Comparison of ENCODE assay signal across 7 cellular contexts in the genomic region with DNA sequence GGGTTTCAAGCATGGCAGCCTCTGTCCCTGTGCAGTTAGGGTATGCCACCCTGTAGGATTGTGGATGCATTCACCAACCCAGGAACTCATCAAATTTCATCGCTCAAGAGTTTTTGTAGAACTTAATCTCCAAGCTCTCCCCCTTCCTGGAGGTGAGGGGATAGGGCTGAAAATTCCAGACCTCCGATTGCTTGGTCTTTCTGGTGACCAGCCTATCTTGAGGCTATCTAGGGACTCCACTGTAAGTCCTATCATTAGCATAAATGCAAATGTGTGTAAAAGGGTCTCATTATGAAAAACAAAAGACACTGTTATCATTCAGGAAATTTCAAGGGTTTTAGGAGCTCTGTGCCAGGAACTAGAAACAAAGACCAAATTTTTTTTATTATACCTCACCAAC.
"Had no signal": no experiment of that assay in that cellular context is flagged by ENCODE, and none has a peak within 500 bp of the region (broad histone marks: within the 10 kb centered on the region; RNA-seq: fewer than 3 reads in every experiment).

No MANE protein-coding gene starts in this region.

- H3K4me3 Mint-ChIP-seq: H9, HFFc6 had no signal

- DNase-seq: GOT3, H7, H9, HCEC 1CT, HFFc6 had no signal

- H3K36me3 ChIP-seq: HAP-1 had no signal

- H3K27ac Mint-ChIP-seq: HFFc6 had no signal

- H3K9me3 Mint-ChIP-seq: H9, HFFc6 had no signal

- H3K4me1 ChIP-seq: HAP-1 had no signal

- ATAC-seq: HCT116 had no signal

- H3K4me3 ChIP-seq: HAP-1 had no signal

- H3K9me3 ChIP-seq: HAP-1 had no signal
